In the genomic region with DNA sequence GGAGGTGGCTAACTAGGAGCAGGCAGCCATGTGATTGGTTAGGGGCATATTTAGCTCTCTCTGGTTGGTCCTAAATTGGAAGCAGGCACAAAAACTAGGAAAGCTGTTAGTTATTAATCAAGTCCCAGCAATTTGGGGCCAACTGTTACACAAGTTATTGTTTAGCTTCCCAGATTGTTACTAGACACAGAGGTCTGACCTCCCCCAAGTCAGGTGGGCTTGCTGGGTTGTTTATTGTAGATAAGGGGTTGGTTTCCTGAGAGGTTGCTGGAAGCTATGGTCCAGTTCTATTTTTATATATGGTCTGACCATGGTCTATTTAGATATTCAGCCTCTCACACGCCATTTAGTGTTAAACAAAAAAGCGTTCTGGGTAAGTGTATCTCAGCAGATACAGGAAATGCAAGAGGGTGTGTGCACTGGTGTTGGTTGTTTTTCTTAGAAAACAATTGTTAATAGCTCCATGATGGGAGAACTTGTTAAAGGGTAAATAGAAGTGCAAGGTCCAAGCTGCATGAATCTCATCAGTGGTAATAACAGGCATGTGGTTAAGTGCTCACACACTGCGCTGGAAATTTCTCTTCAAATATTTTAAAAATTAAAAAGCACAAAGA, we compare ENCODE assay signal across 1 cellular context.
A peak's percentile ranks its signal among the peaks of the same experiment; 100 is the strongest.
TF ChIP-seq lines count a peak whose summit lies in the region.

No MANE protein-coding gene starts in this region.

TF ChIP-seq in HepG2, 621 proteins besides CTCF, POLR2A, EP300 and RAD21 (continued from another document and continues in another):
- TF ChIP-seq SNAPC4 (CRISPR knock-in tag; IDR thresholded peaks at IDR 0.05) (no peak), ZMYM4 (CRISPR knock-in tag; IDR thresholded peaks at IDR 0.05) (peak; percentile 64; the same call in 1 of the 2 replicates), ZNF44 (CRISPR knock-in tag; IDR thresholded peaks at IDR 0.05) (no peak), ZNF354B (CRISPR knock-in tag; IDR thresholded peaks at IDR 0.05) (no peak), ZSCAN12 (CRISPR knock-in tag; IDR thresholded peaks at IDR 0.05) (no peak), ZNF24 (IDR thresholded peaks at IDR 0.05) (no peak), ZNF484 (CRISPR knock-in tag; IDR thresholded peaks at IDR 0.05; ENCODE audit: borderline replicate concordance, low read depth) (no peak), ZNF33A (CRISPR knock-in tag; IDR thresholded peaks at IDR 0.05; ENCODE audit: borderline replicate concordance) (no peak), FOXC1 (CRISPR knock-in tag; IDR thresholded peaks at IDR 0.05; ENCODE audit: borderline replicate concordance) (no peak), REL (CRISPR knock-in tag; conservative IDR thresholded peaks at IDR 0.05) (no peak), RELA (CRISPR knock-in tag; IDR thresholded peaks at IDR 0.05) (no peak), ZSCAN30 (CRISPR knock-in tag; IDR thresholded peaks at IDR 0.05) (no peak), ZBTB1 (CRISPR knock-in tag; IDR thresholded peaks at IDR 0.05; ENCODE audit: borderline replicate concordance) (no peak), HHEX (CRISPR knock-in tag; IDR thresholded peaks at IDR 0.05) (no peak), ZNF703 (CRISPR knock-in tag; IDR thresholded peaks at IDR 0.05; ENCODE audit: borderline replicate concordance) (no peak), ZBTB20 (CRISPR knock-in tag; IDR thresholded peaks at IDR 0.05; ENCODE audit: borderline replicate concordance, low read depth) (no peak), DPF2 (CRISPR knock-in tag; IDR thresholded peaks at IDR 0.05; ENCODE audit: borderline replicate concordance, low read depth) (no peak), HNF4A (CRISPR knock-in tag; IDR thresholded peaks at IDR 0.05) (peak; percentile 26), FIP1L1 (IDR thresholded peaks at IDR 0.05; ENCODE audit: borderline replicate concordance, insufficient read depth, low read depth, low read length) (no peak), XBP1 (CRISPR knock-in tag; IDR thresholded peaks at IDR 0.05) (no peak), CSRNP1 (CRISPR knock-in tag; IDR thresholded peaks at IDR 0.05) (no peak), GATAD2A (CRISPR knock-in tag; IDR thresholded peaks at IDR 0.05) (peak; percentile 39; the same call in 1 of the 2 replicates), ZNF792 (CRISPR knock-in tag; IDR thresholded peaks at IDR 0.05) (peak; percentile 98), HMG20B (CRISPR knock-in tag; conservative IDR thresholded peaks at IDR 0.05) (no peak), JARID2 (CRISPR knock-in tag; IDR thresholded peaks at IDR 0.05; ENCODE audit: insufficient replicate concordance) (no peak), ZFP1 (CRISPR knock-in tag; IDR thresholded peaks at IDR 0.05) (no peak), ZNF597 (CRISPR knock-in tag; IDR thresholded peaks at IDR 0.05) (no peak), THRA (CRISPR knock-in tag; IDR thresholded peaks at IDR 0.05; ENCODE audit: borderline replicate concordance) (no peak), HIC2 (CRISPR knock-in tag; IDR thresholded peaks at IDR 0.05; ENCODE audit: low read depth) (no peak), ZNF678 (CRISPR knock-in tag; IDR thresholded peaks at IDR 0.05) (no peak), CBX2 (IDR thresholded peaks at IDR 0.05; ENCODE audit: low read depth, low read length) (no peak), CBX2 (CRISPR knock-in tag; IDR thresholded peaks at IDR 0.05; ENCODE audit: low read depth) (no peak), ZNF138 (CRISPR knock-in tag; IDR thresholded peaks at IDR 0.05; ENCODE audit: low read depth) (no peak), ZNF280D (CRISPR knock-in tag; IDR thresholded peaks at IDR 0.05) (no peak)
- TF ChIP-seq, protein P1, sequence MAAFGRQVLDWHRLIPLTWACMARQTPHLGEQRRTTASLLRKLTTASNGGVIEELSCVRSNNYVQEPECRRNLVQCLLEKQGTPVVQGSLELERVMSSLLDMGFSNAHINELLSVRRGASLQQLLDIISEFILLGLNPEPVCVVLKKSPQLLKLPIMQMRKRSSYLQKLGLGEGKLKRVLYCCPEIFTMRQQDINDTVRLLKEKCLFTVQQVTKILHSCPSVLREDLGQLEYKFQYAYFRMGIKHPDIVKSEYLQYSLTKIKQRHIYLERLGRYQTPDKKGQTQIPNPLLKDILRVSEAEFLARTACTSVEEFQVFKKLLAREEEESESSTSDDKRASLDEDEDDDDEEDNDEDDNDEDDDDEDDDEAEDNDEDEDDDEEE (CRISPR knock-in tag; IDR thresholded peaks at IDR 0.05) = no peak
- TF ChIP-seq, protein P2, sequence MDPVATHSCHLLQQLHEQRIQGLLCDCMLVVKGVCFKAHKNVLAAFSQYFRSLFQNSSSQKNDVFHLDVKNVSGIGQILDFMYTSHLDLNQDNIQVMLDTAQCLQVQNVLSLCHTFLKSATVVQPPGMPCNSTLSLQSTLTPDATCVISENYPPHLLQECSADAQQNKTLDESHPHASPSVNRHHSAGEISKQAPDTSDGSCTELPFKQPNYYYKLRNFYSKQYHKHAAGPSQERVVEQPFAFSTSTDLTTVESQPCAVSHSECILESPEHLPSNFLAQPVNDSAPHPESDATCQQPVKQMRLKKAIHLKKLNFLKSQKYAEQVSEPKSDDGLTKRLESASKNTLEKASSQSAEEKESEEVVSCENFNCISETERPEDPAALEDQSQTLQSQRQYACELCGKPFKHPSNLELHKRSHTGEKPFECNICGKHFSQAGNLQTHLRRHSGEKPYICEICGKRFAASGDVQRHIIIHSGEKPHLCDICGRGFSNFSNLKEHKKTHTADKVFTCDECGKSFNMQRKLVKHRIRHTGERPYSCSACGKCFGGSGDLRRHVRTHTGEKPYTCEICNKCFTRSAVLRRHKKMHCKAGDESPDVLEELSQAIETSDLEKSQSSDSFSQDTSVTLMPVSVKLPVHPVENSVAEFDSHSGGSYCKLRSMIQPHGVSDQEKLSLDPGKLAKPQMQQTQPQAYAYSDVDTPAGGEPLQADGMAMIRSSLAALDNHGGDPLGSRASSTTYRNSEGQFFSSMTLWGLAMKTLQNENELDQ (CRISPR knock-in tag; IDR thresholded peaks at IDR 0.05; ENCODE audit: borderline replicate concordance) = no peak
